10 cellular contexts compared by ENCODE assay signal in genomic region chr17:44144966-44145739, GRCh38. TPM values are rescaled to one million over a fixed set of nuclear protein-coding genes. Genes with fewer than 3 reads are reported as not detected.
DNase-seq lines count a peak whose midpoint lies in the region; ATAC-seq and TF ChIP-seq lines count a peak whose summit lies in the region.
"Had no signal": no experiment of that assay in that cellular context is flagged by ENCODE, and none has a peak within 500 bp of the region (broad histone marks: within the 10 kb centered on the region; RNA-seq: fewer than 3 reads in every experiment).

No MANE protein-coding gene starts in this region.

- TF ChIP-seq CTCF in AG04449 (IDR thresholded peaks at IDR 0.05; ENCODE audit: insufficient read depth, low read length, missing control alignments), result no peak

- POLR2A ChIA-PET in AG04449 (lab: Yijun Ruan, JAX), result no interaction called here

- intact Hi-C loops in left ventricle myocardium superior (cut with micrococcal nuclease), result no loop called here

- no peak overlapping the region for H3K4me3 ChIP-seq in AG04449 (ENCODE audit: low read depth, low read length)

- peak; percentile 17 for DNase-seq in AG04449 (ENCODE audit: low read depth, low spot score)
- peak; percentile 97 for DNase-seq in amniotic epithelial cell (ENCODE audit: low read depth)
- peak; percentile 42 for DNase-seq in left ventricle myocardium superior
- DNase-seq in SIG-M5 treated with dmso at 0.1 percent for 504 hours (lab: John Stamatoyannopoulos, UW; ENCODE audit: unreplicated experiment), result no peak
- no peak for DNase-seq in ureter (ENCODE audit: low spot score)
- no peak for DNase-seq in ACHN
- DNase-seq: activated B cell treated with CpG ODN at 0.5 μM for 24 hours; activated CD8-positive, alpha-beta memory T cell treated with anti-CD3 and anti-CD28 coated beads, Interleukin-2, amount 50 U/mL, for 48 hours; SW 1271 had no signal

- in situ Hi-C loops in ACHN (cut with HindIII; ENCODE audit: low pct_ligation_motif_present, low pct_unique_long_range_greater_than_20kb, low sequenced_read_pairs), result no loop called here

- ATAC-seq in left ventricle myocardium superior, result peak; percentile 46

- CTCF ChIA-PET in AG04449 (lab: Yijun Ruan, JAX), result interaction anchor here (0.6 to 1.6 kb wide), 5 partner anchors 13 to 500 kb away, joined by 3 to 6 read pairs (median 3); no protein-coding TSS in a partner anchor

RNA-seq across cellular contexts. Expression of gene HROB, which starts 3.4 kb away (rescaled TPM):
- total RNA-seq in left ventricle myocardium superior (1.5 TPM), ureter (1.3 TPM)

RNA-seq across cellular contexts. Expression of gene HDAC5, which starts 21.7 kb away (rescaled TPM):
- total RNA-seq in left ventricle myocardium superior (81.4 TPM), ureter (36.3 TPM)

RNA-seq across cellular contexts. Expression of gene ASB16, which starts 25.4 kb away (rescaled TPM):
- total RNA-seq in left ventricle myocardium superior, result 17.0 TPM
- 0.36 TPM for total RNA-seq in ureter
- total RNA-seq: activated B cell treated with CpG ODN at 0.5 μM for 24 hours, HT1080 had no signal

RNA-seq across cellular contexts. Expression of gene TMUB2, which starts 41.6 kb away (rescaled TPM):
- total RNA-seq in left ventricle myocardium superior, result 23.6 TPM
- total RNA-seq in ureter, result 41.4 TPM

RNA-seq across cellular contexts. Expression of gene ATXN7L3, which starts 54.5 kb away (rescaled TPM):
- 36.0 TPM for total RNA-seq in left ventricle myocardium superior
- total RNA-seq in ureter, result 66.7 TPM

Comparison
In these comparisons a context has a peak if more than half of its experiments do, and no peak if none do; other contexts are left out.
1. DNase-seq: peak in AG04449 (single experiment), amniotic epithelial cell (single experiment) and left ventricle myocardium superior (single experiment); none in SIG-M5 treated with dmso at 0.1 percent for 504 hours (single experiment), ureter (single experiment) and ACHN (single experiment).
2. RNA of gene ASB16, which starts 25.4 kb away (total RNA-seq): 17.0 TPM in left ventricle myocardium superior (single experiment); 0.36 TPM in ureter (single experiment); every median in the first group is over 10 times any median in the second.